In the genomic region with DNA sequence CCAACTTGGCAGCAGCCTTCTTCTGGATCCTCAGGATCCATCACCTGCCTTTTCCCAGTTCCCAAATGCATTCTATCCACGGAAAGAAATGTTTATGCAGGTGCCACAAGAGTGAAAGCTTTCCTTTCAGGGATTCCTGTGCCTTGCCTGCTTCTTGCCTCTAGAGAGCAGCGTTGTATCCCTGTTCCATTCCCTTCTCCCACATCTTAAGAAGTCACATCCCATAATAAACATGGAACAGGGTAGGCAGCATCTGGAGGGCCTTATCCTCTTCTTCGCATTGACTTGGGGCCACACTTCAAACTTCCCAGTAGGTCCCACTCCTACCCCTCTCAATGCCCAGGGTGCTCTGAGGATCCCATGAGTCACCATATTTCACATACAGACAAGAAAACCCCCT, we compare ENCODE assay signal across 1 cellular context.
TF ChIP-seq lines count a peak whose summit lies in the region.

No MANE protein-coding gene starts in this region.

TF ChIP-seq in K562, 482 proteins besides CTCF, POLR2A, EP300 and RAD21:
- TF ChIP-seq ZFX (CRISPR knock-in tag; IDR thresholded peaks at IDR 0.05) = no peak
- TF ChIP-seq ZFP36 (IDR thresholded peaks at IDR 0.05; ENCODE audit: low read depth, low read length, partially characterized antibody) = no peak
- TF ChIP-seq ZBTB34 (CRISPR knock-in tag; IDR thresholded peaks at IDR 0.05) = no peak
- no peak for TF ChIP-seq PHB (CRISPR knock-in tag; IDR thresholded peaks at IDR 0.05)
- no peak for TF ChIP-seq HNRNPUL1 (IDR thresholded peaks at IDR 0.05; ENCODE audit: low read length)
- TF ChIP-seq, protein P1, sequence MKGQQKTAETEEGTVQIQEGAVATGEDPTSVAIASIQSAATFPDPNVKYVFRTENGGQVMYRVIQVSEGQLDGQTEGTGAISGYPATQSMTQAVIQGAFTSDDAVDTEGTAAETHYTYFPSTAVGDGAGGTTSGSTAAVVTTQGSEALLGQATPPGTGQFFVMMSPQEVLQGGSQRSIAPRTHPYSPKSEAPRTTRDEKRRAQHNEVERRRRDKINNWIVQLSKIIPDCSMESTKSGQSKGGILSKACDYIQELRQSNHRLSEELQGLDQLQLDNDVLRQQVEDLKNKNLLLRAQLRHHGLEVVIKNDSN (CRISPR knock-in tag; IDR thresholded peaks at IDR 0.05) = no peak
- no peak for TF ChIP-seq MAZ (CRISPR knock-in tag; conservative IDR thresholded peaks at IDR 0.05 in 1 of 2, IDR thresholded peaks at IDR 0.05 in 1 of 2)
- no peak for TF ChIP-seq SRSF3 (IDR thresholded peaks at IDR 0.05; ENCODE audit: insufficient read depth, low read length)
- TF ChIP-seq ZNF717 (CRISPR knock-in tag; IDR thresholded peaks at IDR 0.05) = no peak
- TF ChIP-seq ZSCAN32 (CRISPR knock-in tag; IDR thresholded peaks at IDR 0.05) = no peak
TF ChIP-seq in K562: peak in this region for 0.
